Comparison of ENCODE assay signal across 11 cellular contexts in the genomic region with DNA sequence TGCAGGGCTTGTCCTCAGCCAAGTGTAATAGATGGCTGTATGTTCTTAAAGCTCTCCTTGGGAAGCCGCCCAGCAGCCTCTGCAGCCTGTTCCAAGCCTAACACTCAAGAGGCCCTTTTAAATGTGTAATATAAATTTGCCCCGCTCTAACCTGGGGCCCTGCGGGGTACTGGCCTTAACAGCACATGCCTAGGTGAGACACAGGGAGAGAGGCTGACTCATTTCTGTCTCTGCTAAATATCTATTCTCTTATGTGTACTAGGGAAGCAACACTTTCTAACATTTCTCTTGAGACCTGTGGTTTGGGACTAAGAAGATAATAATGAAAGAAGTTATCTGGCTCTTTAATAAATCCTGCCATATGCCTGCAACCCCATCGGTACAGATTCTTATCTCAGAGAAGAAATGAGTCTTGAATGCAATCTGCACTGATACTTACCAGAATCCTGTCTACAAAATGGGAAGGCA. TPM values are rescaled to one million over a fixed set of nuclear protein-coding genes. Genes with fewer than 3 reads are reported as not detected.
A peak's percentile ranks its signal among the peaks of the same experiment; 100 is the strongest.
DNase-seq lines count a peak whose midpoint lies in the region; ATAC-seq and TF ChIP-seq lines count a peak whose summit lies in the region.
"Had no signal": no experiment of that assay in that cellular context is flagged by ENCODE, and none has a peak within 500 bp of the region (broad histone marks: within the 10 kb centered on the region; RNA-seq: fewer than 3 reads in every experiment).

No MANE protein-coding gene starts in this region.

- H3K9me3 ChIP-seq in gastrocnemius medialis, result no peaks in the 10 kb centered on the region

- H3K27me3 ChIP-seq in brain microvascular endothelial cell (replicated peaks) (no peaks in the 10 kb centered on the region), gastrocnemius medialis (no peaks in the 10 kb centered on the region)

- ATAC-seq in GM18909 (IDR thresholded peaks at IDR 0.05; ENCODE audit: poor library complexity, unreplicated experiment), result peak; percentile 63
- ATAC-seq in HG03103 (IDR thresholded peaks at IDR 0.05; ENCODE audit: low read depth, unreplicated experiment), result peak; percentile 81
- no peak for ATAC-seq in gastrocnemius medialis

- TF ChIP-seq POLR2A in gastrocnemius medialis (IDR thresholded peaks at IDR 0.05), result no peak

- H3K27ac ChIP-seq in brain microvascular endothelial cell (peak overlapping the region; percentile 1), gastrocnemius medialis (no peak overlapping the region)
- H3K27ac ChIP-seq: VCaP had no signal

- DNase-seq in brain microvascular endothelial cell (no peak), skeletal muscle cell (ENCODE audit: low read depth) (peak; percentile 91), T-helper 2 cell (no peak), gastrocnemius medialis (no peak), DMS114 treated with DMSO at 0.1 percent for 48 hours (lab: John Stamatoyannopoulos, UW; ENCODE audit: unreplicated experiment) (no peak)
- DNase-seq in effector CD4-positive, alpha-beta T cell, result no peak
- DNase-seq: NCI-H2171 treated with DMSO at 0.1 percent for 48 hours, posterior cingulate gyrus had no signal

- intact Hi-C loops in gastrocnemius medialis (cut with DNase I; ENCODE audit: low total_unique reads), result no loop called here

- in situ Hi-C loops in brain microvascular endothelial cell (cut with HindIII; ENCODE audit: low pct_ligation_motif_present, low sequenced_read_pairs) (no loop called here), gastrocnemius medialis (cut with MboI; ENCODE audit: low sequenced_read_pairs in 4 of 4) (no loop called here)

- TF ChIP-seq CTCF in brain microvascular endothelial cell (IDR thresholded peaks at IDR 0.05; ENCODE audit: low read depth, low read length, missing control alignments), result no peak
- TF ChIP-seq CTCF in gastrocnemius medialis (IDR thresholded peaks at IDR 0.05 in 4 of 5, conservative IDR thresholded peaks at IDR 0.05 in 1 of 5), result no peak

- H3K36me3 ChIP-seq in brain microvascular endothelial cell (replicated peaks) (no peaks in the 10 kb centered on the region), gastrocnemius medialis (no peaks in the 10 kb centered on the region)

- peaks cover 9 to 15% of the 10 kb centered on the region in 2 donors for H3K4me1 ChIP-seq in gastrocnemius medialis

- H3K4me3 ChIP-seq in brain microvascular endothelial cell (ENCODE audit: low read depth, low read length) (no peak overlapping the region), skeletal muscle cell (ENCODE audit: low read depth, low read length) (no peak overlapping the region), gastrocnemius medialis (no peak overlapping the region)

RNA-seq across cellular contexts. Expression of gene TGFBI, which starts 14.7 kb away (rescaled TPM):
- total RNA-seq in gastrocnemius medialis, result 10 to 100 TPM; 38.4 to 48.0 (median 40.0) TPM

RNA-seq across cellular contexts. Expression of gene LECT2, which starts 59.3 kb away (rescaled TPM):
- total RNA-seq in gastrocnemius medialis, result not detected

Comparison
In these comparisons a context has a peak if more than half of its experiments do, and no peak if none do; other contexts are left out.
1. ATAC-seq: peak in GM18909 (single experiment) and HG03103 (single experiment); none in gastrocnemius medialis (0 of 2).